1 cellular context compared by ENCODE assay signal in the genomic region with DNA sequence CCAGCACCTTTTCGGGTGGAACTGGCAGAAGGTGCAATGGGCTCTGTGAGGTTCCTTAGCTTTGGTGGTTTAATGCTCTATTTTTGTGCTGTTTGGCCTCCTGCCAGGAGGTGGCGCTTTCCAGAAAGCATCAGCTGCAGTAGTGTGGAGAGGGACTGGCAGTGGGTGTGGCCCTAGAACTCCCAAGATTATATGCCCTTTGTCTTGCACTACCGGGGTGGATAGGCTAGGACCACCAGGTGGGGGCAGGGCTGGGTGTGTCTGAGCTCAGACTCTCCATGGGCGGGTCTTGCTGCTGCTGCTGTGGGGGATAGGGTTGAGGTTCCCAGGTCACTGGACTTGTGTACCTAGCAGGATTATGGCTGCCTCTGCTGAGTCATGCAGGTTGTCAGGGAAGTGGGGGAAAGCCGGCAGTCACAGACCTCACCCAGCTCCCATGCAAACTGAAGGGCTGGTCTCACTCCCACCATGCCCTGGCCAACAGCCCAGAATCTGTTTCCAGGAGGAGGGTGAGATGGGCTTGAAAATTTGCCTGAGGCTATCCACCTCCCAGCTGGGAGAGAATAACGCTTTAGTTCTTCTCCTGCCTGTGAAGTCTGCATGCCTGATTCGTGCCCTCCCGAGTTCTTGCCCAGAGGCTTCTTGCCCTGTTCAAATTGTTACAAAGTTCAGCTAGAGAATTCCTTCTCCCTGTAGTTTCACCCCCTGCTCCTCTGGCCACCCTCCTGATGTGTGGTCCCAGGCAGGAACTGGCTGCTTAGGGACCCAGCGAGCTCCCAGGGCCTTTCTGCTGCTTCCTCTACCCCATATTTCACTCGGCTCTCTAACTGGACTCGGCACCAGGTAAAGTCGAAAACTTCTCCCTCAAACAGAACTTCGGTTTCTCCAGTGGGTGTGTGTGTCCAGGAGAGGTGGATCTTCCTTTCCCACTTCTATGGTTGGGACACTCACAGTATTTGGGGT.
TF ChIP-seq lines count a peak whose summit lies in the region.

No MANE protein-coding gene starts in this region.

TF ChIP-seq in HepG2, 621 proteins besides CTCF, POLR2A, EP300 and RAD21 (continued from another document):
- TF ChIP-seq, protein P1, sequence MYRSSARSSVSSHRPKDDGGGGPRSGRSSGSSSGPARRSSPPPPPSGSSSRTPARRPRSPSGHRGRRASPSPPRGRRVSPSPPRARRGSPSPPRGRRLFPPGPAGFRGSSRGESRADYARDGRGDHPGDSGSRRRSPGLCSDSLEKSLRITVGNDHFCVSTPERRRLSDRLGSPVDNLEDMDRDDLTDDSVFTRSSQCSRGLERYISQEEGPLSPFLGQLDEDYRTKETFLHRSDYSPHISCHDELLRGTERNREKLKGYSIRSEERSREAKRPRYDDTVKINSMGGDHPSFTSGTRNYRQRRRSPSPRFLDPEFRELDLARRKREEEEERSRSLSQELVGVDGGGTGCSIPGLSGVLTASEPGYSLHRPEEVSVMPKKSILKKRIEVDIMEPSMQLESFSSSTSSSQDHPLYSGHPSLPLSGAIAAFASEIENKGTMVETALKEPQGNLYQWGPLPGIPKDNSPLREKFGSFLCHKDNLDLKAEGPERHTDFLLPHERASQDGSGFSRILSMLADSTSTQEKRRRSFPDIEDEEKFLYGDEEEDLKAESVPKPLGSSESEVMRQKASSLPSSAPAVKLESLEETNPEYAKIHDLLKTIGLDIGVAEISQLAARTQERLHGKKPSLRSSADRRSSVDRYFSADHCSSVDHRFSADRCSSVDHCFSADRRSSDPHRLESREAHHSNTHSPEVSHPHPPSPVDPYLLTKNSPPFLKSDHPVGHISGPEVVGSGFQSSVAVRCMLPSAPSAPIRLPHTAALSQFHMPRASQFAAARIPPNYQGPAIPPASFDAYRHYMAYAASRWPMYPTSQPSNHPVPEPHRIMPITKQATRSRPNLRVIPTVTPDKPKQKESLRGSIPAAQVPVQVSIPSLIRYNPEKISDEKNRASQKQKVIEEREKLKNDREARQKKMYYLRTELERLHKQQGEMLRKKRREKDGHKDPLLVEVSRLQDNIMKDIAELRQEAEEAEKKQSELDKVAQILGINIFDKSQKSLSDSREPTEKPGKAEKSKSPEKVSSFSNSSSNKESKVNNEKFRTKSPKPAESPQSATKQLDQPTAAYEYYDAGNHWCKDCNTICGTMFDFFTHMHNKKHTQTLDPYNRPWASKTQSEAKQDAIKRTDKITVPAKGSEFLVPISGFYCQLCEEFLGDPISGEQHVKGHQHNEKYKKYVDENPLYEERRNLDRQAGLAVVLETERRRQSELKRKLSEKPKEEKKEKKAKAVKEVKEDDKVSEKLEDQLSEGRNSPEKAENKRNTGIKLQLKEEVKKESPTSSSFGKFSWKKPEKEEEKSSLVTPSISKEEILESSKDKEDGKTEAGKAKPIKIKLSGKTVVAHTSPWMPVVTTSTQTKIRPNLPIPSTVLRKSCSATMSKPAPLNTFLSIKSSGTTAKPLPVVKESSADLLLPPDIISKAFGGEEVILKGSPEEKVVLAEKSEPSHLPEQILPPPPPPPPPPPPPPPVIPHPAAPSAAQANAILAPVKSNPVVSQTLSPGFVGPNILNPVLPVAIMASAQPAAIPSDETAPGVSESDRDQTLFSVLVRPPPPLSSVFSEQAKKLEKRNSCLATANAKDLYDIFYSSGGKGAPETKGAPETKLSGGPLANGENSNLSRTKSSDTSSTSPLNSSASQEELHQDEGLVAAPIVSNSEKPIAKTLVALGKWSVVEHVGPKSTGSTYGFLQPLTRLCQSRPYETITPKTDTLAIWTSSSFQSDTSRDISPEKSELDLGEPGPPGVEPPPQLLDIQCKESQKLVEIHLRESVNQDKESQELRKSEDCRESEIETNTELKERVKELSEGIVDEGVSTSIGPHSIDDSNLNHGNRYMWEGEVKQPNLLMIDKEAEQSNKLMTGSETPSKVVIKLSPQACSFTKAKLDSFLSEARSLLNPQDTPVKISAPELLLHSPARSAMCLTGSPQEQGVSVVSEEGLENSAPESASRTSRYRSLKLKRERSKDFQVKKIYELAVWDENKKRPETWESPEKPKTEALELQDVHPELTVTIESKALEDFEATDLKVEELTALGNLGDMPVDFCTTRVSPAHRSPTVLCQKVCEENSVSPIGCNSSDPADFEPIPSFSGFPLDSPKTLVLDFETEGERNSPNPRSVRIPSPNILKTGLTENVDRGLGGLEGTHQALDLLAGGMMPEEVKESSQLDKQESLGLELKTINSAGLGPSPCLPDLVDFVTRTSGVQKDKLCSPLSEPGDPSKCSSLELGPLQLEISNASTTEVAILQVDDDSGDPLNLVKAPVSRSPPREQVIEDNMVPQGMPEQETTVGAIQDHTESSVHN (CRISPR knock-in tag; IDR thresholded peaks at IDR 0.05), result no peak
- TF ChIP-seq FOSL2 (CRISPR knock-in tag; IDR thresholded peaks at IDR 0.05) (peak; percentile 67), MAFF (IDR thresholded peaks at IDR 0.05; ENCODE audit: low read depth, low read length) (peak; percentile 34; the same call in 1 of the 2 replicates), NFE2L2 (IDR thresholded peaks at IDR 0.05; ENCODE audit: low read length) (peak; percentile 60; the same call in 1 of the 2 replicates), STAG1 (CRISPR knock-in tag; IDR thresholded peaks at IDR 0.05) (no peak), JUN (CRISPR knock-in tag; IDR thresholded peaks at IDR 0.05) (no peak)
